8 cellular contexts compared by ENCODE assay signal in the genomic region with DNA sequence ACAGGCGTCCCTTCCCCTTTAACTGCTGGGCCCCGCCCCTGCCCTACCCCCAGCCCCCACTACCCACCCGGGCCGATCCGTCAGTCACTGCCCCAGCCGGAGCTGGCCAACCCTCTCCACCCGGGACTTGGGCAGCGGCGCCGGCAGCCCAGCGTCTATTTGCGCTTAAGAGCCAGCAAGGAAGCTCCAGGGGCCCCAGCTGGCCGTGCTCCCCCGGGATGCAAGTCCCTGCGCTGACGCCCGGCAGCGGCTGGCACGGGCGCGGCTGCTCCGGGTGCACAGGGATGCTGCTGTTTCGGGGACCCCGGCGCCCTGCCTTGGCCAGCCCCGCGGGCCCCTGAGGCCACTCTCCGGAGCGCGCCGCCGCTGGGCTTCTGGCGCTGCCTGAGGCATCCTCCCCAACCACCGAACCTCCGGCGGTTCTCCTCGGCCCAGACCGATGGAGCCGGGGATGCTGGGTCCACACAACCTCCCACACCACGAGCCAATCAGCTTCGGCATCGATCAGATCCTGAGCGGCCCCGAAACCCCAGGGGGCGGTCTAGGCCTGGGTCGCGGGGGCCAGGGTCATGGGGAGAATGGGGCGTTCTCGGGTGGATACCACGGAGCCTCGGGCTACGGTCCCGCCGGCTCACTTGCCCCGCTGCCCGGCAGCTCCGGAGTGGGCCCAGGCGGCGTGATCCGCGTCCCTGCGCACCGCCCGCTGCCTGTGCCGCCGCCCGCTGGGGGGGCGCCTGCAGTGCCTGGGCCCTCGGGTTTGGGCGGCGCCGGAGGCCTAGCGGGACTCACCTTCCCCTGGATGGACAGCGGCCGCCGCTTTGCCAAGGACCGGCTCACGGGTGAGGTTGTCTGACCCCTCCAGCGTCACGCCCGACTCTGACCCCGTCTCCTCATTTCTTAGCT. TPM values are rescaled to one million over a fixed set of nuclear protein-coding genes. Genes with fewer than 3 reads are reported as not detected.
DNase-seq lines count a peak whose midpoint lies in the region; ATAC-seq and TF ChIP-seq lines count a peak whose summit lies in the region.

A gene (plus strand): TSS at position 83 of the 903 bp plus-strand sequence. CDS start 357 bp downstream, at position 440.

- H3K9ac ChIP-seq in smooth muscle cell (ENCODE audit: low read depth): no peak within 1 kb of the TSS

- peaks cover 8% of the 10 kb centered on the region for H3K36me3 Mint-ChIP-seq in activated CD4-positive, alpha-beta T cell treated with anti-CD3 and anti-CD28 coated beads for 36 hours (ENCODE audit: low read depth)

- DNase-seq in activated CD4-positive, alpha-beta T cell treated with anti-CD3 and anti-CD28 coated beads for 36 hours: peak; percentile 43
- no peak for DNase-seq in activated CD4-positive, alpha-beta T cell treated with anti-CD3 and anti-CD28 coated beads for 4 hours
- peak; percentile 20 for DNase-seq in NCI-H2171 treated with DMSO at 0.1 percent for 48 hours (lab: John Stamatoyannopoulos, UW)
- peak; percentile 28 for DNase-seq in epithelial cell of esophagus (ENCODE audit: low read depth)
- DNase-seq in smooth muscle cell (lab: John Stamatoyannopoulos, UW; ENCODE audit: unreplicated experiment): no peak
- no peak for DNase-seq in NCI-H2081 treated with DMSO at 0.1 percent for 48 hours (lab: John Stamatoyannopoulos, UW)
- DNase-seq in esophagus squamous epithelium (lab: John Stamatoyannopoulos, UW): no peak
- DNase-seq in NCI-H446 (lab: John Stamatoyannopoulos, UW): no peak

- H3K36me3 ChIP-seq in smooth muscle cell (ENCODE audit: low read depth) (no peaks in the 10 kb centered on the region), esophagus squamous epithelium (no peaks in the 10 kb centered on the region)

- no peak within 1 kb of the TSS for H2AFZ ChIP-seq in smooth muscle cell (ENCODE audit: low read depth)

- peaks cover 64% of the 10 kb centered on the region for H3K27me3 Mint-ChIP-seq in activated CD4-positive, alpha-beta T cell treated with anti-CD3 and anti-CD28 coated beads for 36 hours

- WGBS in smooth muscle cell (ENCODE audit: low lambda C conversion rate): 5% methylated on average over 76 of the region's 82 CpGs
- 2 to 17% methylated on average over 3 to 17 of the region's 82 CpGs for WGBS in esophagus squamous epithelium, 2 donors

- intact Hi-C loops in activated CD4-positive, alpha-beta T cell treated with anti-CD3 and anti-CD28 coated beads for 36 hours (cut with DNase I, micrococcal nuclease): loop anchor here in 1 of 2 experiments (1.0 to 2.0 kb wide), 2 partner anchors 15 to 40 kb away; a partner anchor contains a TSS
- intact Hi-C loops in esophagus squamous epithelium (cut with DNase I): no loop called here

- POLR2A ChIA-PET in activated CD4-positive, alpha-beta T cell treated with anti-CD3 and anti-CD28 coated beads for 36 hours (lab: Charles Lee): interaction anchor here (1.3 kb wide), 1 partner anchor 56 kb away, joined by 4 read pairs; a partner anchor contains a TSS

- no peaks in the 10 kb centered on the region for H3F3A ChIP-seq in smooth muscle cell (ENCODE audit: low read depth)

- CTCF ChIA-PET in activated CD4-positive, alpha-beta T cell treated with anti-CD3 and anti-CD28 coated beads for 36 hours (lab: Charles Lee): interaction anchor here (0.9 to 1.3 kb wide), 4 partner anchors 11 to 75 kb away, joined by 3 read pairs; no protein-coding TSS in a partner anchor

- no peak for TF ChIP-seq POLR2A in esophagus squamous epithelium (IDR thresholded peaks at IDR 0.05)

- H4K20me1 ChIP-seq in smooth muscle cell (ENCODE audit: low read depth): no peaks in the 10 kb centered on the region

- H3K9me3 Mint-ChIP-seq in activated CD4-positive, alpha-beta T cell treated with anti-CD3 and anti-CD28 coated beads for 36 hours (ENCODE audit: low read depth): no peaks in the 10 kb centered on the region

- peak; percentile 20 for ATAC-seq in activated CD4-positive, alpha-beta T cell treated with anti-CD3 and anti-CD28 coated beads for 36 hours

- TF ChIP-seq CTCF in epithelial cell of esophagus (IDR thresholded peaks at IDR 0.05; ENCODE audit: insufficient read depth, low read depth, low read length, missing control alignments) (no peak), smooth muscle cell (IDR thresholded peaks at IDR 0.05; ENCODE audit: borderline replicate concordance, insufficient read depth, poor library complexity, severe bottlenecking) (no peak), esophagus squamous epithelium (IDR thresholded peaks at IDR 0.05) (no peak)

- H3K4me1 ChIP-seq in smooth muscle cell (ENCODE audit: low read depth) (peaks cover 17% of the 10 kb centered on the region), esophagus squamous epithelium (peaks cover 14 to 39% (median 29%) of the 10 kb centered on the region in 3 donors)

- no peaks in the 10 kb centered on the region for H3K79me2 ChIP-seq in smooth muscle cell (ENCODE audit: low read depth)

- peaks cover 17% of the 10 kb centered on the region for H3K4me1 Mint-ChIP-seq in activated CD4-positive, alpha-beta T cell treated with anti-CD3 and anti-CD28 coated beads for 36 hours

- H3K4me3 ChIP-seq in epithelial cell of esophagus (ENCODE audit: low read length) (no peak within 1 kb of the TSS), smooth muscle cell (peak within 1 kb of the TSS; percentile 13), esophagus squamous epithelium (peak within 1 kb of the TSS in 2 of 4 donors; percentile 43 to 60)

- peak within 1 kb of the TSS; percentile 57 for H3K4me3 Mint-ChIP-seq in activated CD4-positive, alpha-beta T cell treated with anti-CD3 and anti-CD28 coated beads for 36 hours

- H3K4me2 ChIP-seq in smooth muscle cell: peak within 1 kb of the TSS; percentile 63

- H3K9me3 ChIP-seq in smooth muscle cell (replicated peaks; ENCODE audit: low read depth) (no peaks in the 10 kb centered on the region), esophagus squamous epithelium (no peaks in the 10 kb centered on the region)

- H3K27ac Mint-ChIP-seq in activated CD4-positive, alpha-beta T cell treated with anti-CD3 and anti-CD28 coated beads for 36 hours: no peak within 1 kb of the TSS

- peaks cover 100% of the 10 kb centered on the region for H3K27me3 ChIP-seq in smooth muscle cell (ENCODE audit: low read depth)
- peaks cover 41 to 100% (median 48%) of the 10 kb centered on the region in 4 donors for H3K27me3 ChIP-seq in esophagus squamous epithelium

- no peak within 1 kb of the TSS for H3K27ac ChIP-seq in smooth muscle cell (ENCODE audit: low read depth)
- no peak within 1 kb of the TSS for H3K27ac ChIP-seq in esophagus squamous epithelium

RNA-seq across cellular contexts. Expression of the gene that starts here (rescaled TPM):
- total RNA-seq in activated CD4-positive, alpha-beta T cell treated with anti-CD3 and anti-CD28 coated beads for 36 hours: under 1 TPM; 0.18 to 0.21 TPM
- total RNA-seq in smooth muscle cell (not detected in 2 replicates), esophagus squamous epithelium (not detected)
- polyA plus RNA-seq in smooth muscle cell: 0.80 TPM in 1 of 2 replicates, not detected in the other

Comparison
In these comparisons a context has a peak if more than half of its experiments do, and no peak if none do; other contexts are left out.
1. Peak in DNase-seq and ATAC-seq in activated CD4-positive, alpha-beta T cell treated with anti-CD3 and anti-CD28 coated beads for 36 hours; RNA of the gene not detected or under 1 TPM.
2. DNase-seq: peak in NCI-H2171 treated with DMSO at 0.1 percent for 48 hours (single experiment) and epithelial cell of esophagus (single experiment); none in activated CD4-positive, alpha-beta T cell treated with anti-CD3 and anti-CD28 coated beads for 4 hours (0 of 2), smooth muscle cell (single experiment), NCI-H2081 treated with DMSO at 0.1 percent for 48 hours (single experiment), esophagus squamous epithelium (single experiment) and NCI-H446 (0 of 2).